Comparison of ENCODE assay signal across 9 cellular contexts in the genomic region with DNA sequence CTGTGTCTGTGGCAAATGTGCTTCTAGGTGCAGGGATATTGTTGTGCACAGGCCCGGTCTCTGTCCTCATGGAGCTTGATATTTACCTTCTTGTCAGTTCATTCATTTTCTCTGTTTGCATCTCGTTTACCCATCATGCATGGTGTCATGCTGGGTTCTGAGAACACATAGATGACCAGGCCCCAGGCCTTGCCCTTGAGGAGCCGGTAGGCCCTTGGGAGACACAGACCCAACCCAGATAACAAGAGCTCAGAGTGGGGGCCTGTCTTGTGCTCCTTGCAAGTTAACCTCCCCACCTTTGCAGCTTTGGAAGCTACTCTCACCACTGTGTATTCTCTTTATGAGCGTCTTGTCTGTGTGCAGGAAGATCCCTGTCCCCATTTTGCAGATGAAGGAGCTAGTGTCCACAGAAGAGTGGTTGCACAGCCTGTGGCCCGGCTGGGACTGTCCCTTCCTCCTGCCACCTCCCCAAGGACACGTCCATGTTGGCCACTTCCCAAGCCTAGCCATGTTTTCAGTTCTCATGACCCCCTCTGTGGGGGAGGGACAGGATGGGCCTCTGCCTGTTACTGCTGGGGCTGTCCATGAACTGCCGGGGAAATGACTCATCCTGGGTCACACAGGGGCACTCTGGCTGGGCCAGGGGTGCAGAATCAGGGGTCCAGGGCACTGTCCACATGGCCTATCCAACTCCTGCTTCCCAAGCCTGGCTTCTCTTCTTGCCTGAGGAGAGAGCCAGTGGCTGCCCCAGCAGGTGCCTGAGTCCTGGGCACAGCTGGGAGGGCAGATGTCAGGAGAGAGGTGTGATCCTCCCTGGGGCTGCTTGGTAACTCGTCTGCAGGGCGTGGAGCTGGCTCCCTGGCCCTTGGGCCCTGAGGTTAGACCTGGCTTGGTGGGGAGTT. TPM values are rescaled to one million over a fixed set of nuclear protein-coding genes. Genes with fewer than 3 reads are reported as not detected.
A peak's percentile ranks its signal among the peaks of the same experiment; 100 is the strongest.
DNase-seq lines count a peak whose midpoint lies in the region; ATAC-seq and TF ChIP-seq lines count a peak whose summit lies in the region.
"Had no signal": no experiment of that assay in that cellular context is flagged by ENCODE, and none has a peak within 500 bp of the region (broad histone marks: within the 10 kb centered on the region; RNA-seq: fewer than 3 reads in every experiment).

No MANE protein-coding gene starts in this region.

- no peaks in the 10 kb centered on the region for H4K20me1 ChIP-seq in HCT116 (ENCODE audit: insufficient read depth)

- peak overlapping the region; percentile 23 for H3K27ac Mint-ChIP-seq in activated CD4-positive, alpha-beta memory T cell treated with anti-CD3 and anti-CD28 coated beads for 36 hours

- H3K27ac ChIP-seq in HCT116 (ENCODE audit: low read depth, low read length) = peak overlapping the region; percentile 32; the same call in 1 of the 2 replicates
- H3K27ac ChIP-seq in heart left ventricle = peak overlapping the region in 11 of 12 donors; percentile 57 to 78 (median 68)

- H3K9me2 ChIP-seq in HCT116 (ENCODE audit: insufficient read depth) = no peaks in the 10 kb centered on the region

- intact Hi-C loops in HCT116 (cut with micrococcal nuclease) = no loop called here
- intact Hi-C loops in activated CD4-positive, alpha-beta memory T cell treated with anti-CD3 and anti-CD28 coated beads for 36 hours (cut with micrococcal nuclease) = no loop called here
- intact Hi-C loops in heart left ventricle (cut with DNase I) = no loop called here

- no peak for ATAC-seq in HCT116
- peak; percentile 21 to 59 (median 28) for ATAC-seq in heart left ventricle
- ATAC-seq in GM18873 (IDR thresholded peaks at IDR 0.05; ENCODE audit: low FRiP score, unreplicated experiment) = no peak

- H3K4me3 ChIP-seq in HCT116 (replicated peaks in 1 of 2; ENCODE audit: low read depth in 1 of 2, low read length in 2 of 2) = peak overlapping the region in 1 of 2 experiments; percentile 32; a peak in 2 of 4 replicates
- peak overlapping the region in 10 of 12 donors; percentile 21 to 97 (median 77) for H3K4me3 ChIP-seq in heart left ventricle
- peak overlapping the region; percentile 37 for H3K4me3 ChIP-seq in retinal pigment epithelial cell (ENCODE audit: low read length)

- CTCF ChIA-PET in HCT116 (lab: Charles Lee) = interaction anchor here (0.9 to 1.6 kb wide), 2 partner anchors 35 to 197 kb away, joined by 4 to 5 read pairs; no protein-coding TSS in a partner anchor
- CTCF ChIA-PET in activated CD4-positive, alpha-beta memory T cell treated with anti-CD3 and anti-CD28 coated beads for 36 hours (lab: Charles Lee) = interaction anchor here (1.5 kb wide), 1 partner anchor 10 kb away, joined by 5 read pairs; no protein-coding TSS in a partner anchor

- no peak overlapping the region for H2AFZ ChIP-seq in HCT116 (ENCODE audit: low read depth, low read length, poor library complexity, severe bottlenecking)

- peaks cover 0 to 12% of the 10 kb centered on the region in 2 experiments; a peak in 1 of 4 replicates for H3K36me3 ChIP-seq in HCT116 (ENCODE audit: control insufficient read depth in 1 of 2, insufficient read depth in 2 of 2, low read length in 2 of 2)
- H3K36me3 ChIP-seq in heart left ventricle = peaks cover 0 to 34% (median 4%) of the 10 kb centered on the region in 9 donors

- no TSS peak for BruUV-seq in HCT116 (replicated peaks; lab: Mats Ljungman, UMichigan)

- WGBS in heart left ventricle, 4 donors = 19 to 43% (median 32%) methylated on average over 8 to 9 of the region's 9 CpGs

- H3K4me1 Mint-ChIP-seq in activated CD4-positive, alpha-beta memory T cell treated with anti-CD3 and anti-CD28 coated beads for 36 hours (ENCODE audit: low read depth) = peaks cover 44% of the 10 kb centered on the region

- H3K79me2 ChIP-seq in HCT116 (ENCODE audit: insufficient read depth, low read length) = peaks cover 45% of the 10 kb centered on the region

- RAD21 ChIA-PET in HCT116 (lab: Charles Lee; ENCODE audit: low non-redundant PET in 1 of 2, low total read pairs in 2 of 2, uncharacterized antibody in 2 of 2, unreplicated experiment in 2 of 2) = no interaction called here

- DNase-seq in HCT116 (ENCODE audit: low read depth, low spot score) = no peak
- peak; percentile 18 for DNase-seq in activated CD4-positive, alpha-beta memory T cell treated with anti-CD3 and anti-CD28 coated beads for 36 hours
- DNase-seq in heart left ventricle = peak; percentile 78 to 88 (median 86)
- DNase-seq in retinal pigment epithelial cell (ENCODE audit: low read depth) = no peak
- DNase-seq in SHP77 treated with DMSO at 0.1 percent for 48 hours (lab: John Stamatoyannopoulos, UW) = no peak
- no peak for DNase-seq in GM03348 (ENCODE audit: low spot score)
- DNase-seq in stimulated activated CD4-positive, alpha-beta T cell treated with anti-CD3 and anti-CD28 coated beads, Interleukin-4, amount 100 ng/mL, for 24 hours = no peak
- DNase-seq: hippocampal formation had no signal

- no peaks in the 10 kb centered on the region for H3K27me3 Mint-ChIP-seq in activated CD4-positive, alpha-beta memory T cell treated with anti-CD3 and anti-CD28 coated beads for 36 hours

- H3K9ac ChIP-seq in HCT116 (ENCODE audit: low read length) = peak overlapping the region; percentile 40

- H3K9me3 Mint-ChIP-seq in activated CD4-positive, alpha-beta memory T cell treated with anti-CD3 and anti-CD28 coated beads for 36 hours = no peaks in the 10 kb centered on the region

- POLR2A ChIA-PET in HCT116 (lab: Charles Lee) = interaction anchor here (0.6 to 0.9 kb wide), 2 partner anchors 9 to 19 kb away, joined by 4 to 6 read pairs; no protein-coding TSS in a partner anchor
- POLR2A ChIA-PET in activated CD4-positive, alpha-beta memory T cell treated with anti-CD3 and anti-CD28 coated beads for 36 hours (lab: Charles Lee) = no interaction called here

- H3K4me3 Mint-ChIP-seq in activated CD4-positive, alpha-beta memory T cell treated with anti-CD3 and anti-CD28 coated beads for 36 hours = no peak overlapping the region

- TF ChIP-seq CTCF in HCT116 (IDR thresholded peaks at IDR 0.05 in 2 of 3, conservative IDR thresholded peaks at IDR 0.05 in 1 of 3; ENCODE audit: borderline replicate concordance in 1 of 3, insufficient read depth in 1 of 3, low read depth in 2 of 3, low read length in 2 of 3) = no peak
- TF ChIP-seq CTCF in heart left ventricle (IDR thresholded peaks at IDR 0.05) = no peak
- no peak for TF ChIP-seq CTCF in retinal pigment epithelial cell (conservative IDR thresholded peaks at IDR 0.05; ENCODE audit: low read depth, low read length)

- no peaks in the 10 kb centered on the region for H3K36me3 Mint-ChIP-seq in activated CD4-positive, alpha-beta memory T cell treated with anti-CD3 and anti-CD28 coated beads for 36 hours

- H3K4me1 ChIP-seq in HCT116 (ENCODE audit: control insufficient read depth in 1 of 2, insufficient read depth in 2 of 2, low read length in 2 of 2) (peaks cover 22 to 55% of the 10 kb centered on the region in 2 experiments), heart left ventricle (peaks cover 8 to 80% (median 64%) of the 10 kb centered on the region in 12 donors)

- H3K27me3 ChIP-seq in HCT116 (ENCODE audit: insufficient read depth, low read length) (no peaks in the 10 kb centered on the region), heart left ventricle (no peaks in the 10 kb centered on the region)

- TF ChIP-seq POLR2A in HCT116 (IDR thresholded peaks at IDR 0.05; ENCODE audit: borderline replicate concordance, extremely low read depth, insufficient read depth, insufficient read length) (no peak), heart left ventricle (IDR thresholded peaks at IDR 0.05) (no peak)

- no peak for TF ChIP-seq RAD21 in HCT116 (IDR thresholded peaks at IDR 0.05; ENCODE audit: low read depth)

- H3K9me3 ChIP-seq in HCT116 (ENCODE audit: control insufficient read depth in 1 of 2, insufficient read depth in 1 of 2, low read depth in 1 of 2, low read length in 2 of 2) (no peaks in the 10 kb centered on the region), heart left ventricle (no peaks in the 10 kb centered on the region)

- H3K4me2 ChIP-seq in HCT116 (ENCODE audit: low read length) = peak overlapping the region; percentile 70

TF ChIP-seq in HCT116, 20 proteins besides CTCF, POLR2A, EP300 and RAD21:
- TF ChIP-seq JUND (IDR thresholded peaks at IDR 0.05) = 0 out of 2 replicates have a peak, but pooled peaks have one; percentile 15
- TF ChIP-seq POLR2AphosphoS5 (IDR thresholded peaks at IDR 0.05; ENCODE audit: low read depth, low read length) = no peak
- no peak for TF ChIP-seq CBX3 (IDR thresholded peaks at IDR 0.05; ENCODE audit: low read depth)

RNA-seq across cellular contexts. Expression of gene SNX33, which starts 3.4 kb away (rescaled TPM):
- total RNA-seq in HCT116 (2021; ENCODE audit: unreplicated experiment) = 8.3 TPM
- polyA plus RNA-seq in HCT116 (2012) = 16.0 and 17.6 TPM in 2 replicates
- 1 to 10 TPM; 3.0 to 3.2 TPM for total RNA-seq in activated CD4-positive, alpha-beta memory T cell treated with anti-CD3 and anti-CD28 coated beads for 36 hours
- total RNA-seq in heart left ventricle = 10 to 100 TPM in 6 of 9 donors, 1 to 10 TPM in 3; 8.3 to 20.9 (median 11.6) TPM
- 1 to 10 TPM; 7.7 to 9.2 TPM for polyA plus RNA-seq in heart left ventricle

RNA-seq across cellular contexts. Expression of gene IMP3, which starts 11.1 kb away (rescaled TPM):
- total RNA-seq in HCT116 (2021; ENCODE audit: unreplicated experiment) (79.9 TPM), heart left ventricle (100 to 1,000 TPM in 2 of 9 donors, 10 to 100 TPM in 7; 37.1 to 151 (median 44.5) TPM)
- 68.6 and 78.4 TPM in 2 replicates for polyA plus RNA-seq in HCT116 (2012)
- 10 to 100 TPM; 71.7 to 72.4 TPM for total RNA-seq in activated CD4-positive, alpha-beta memory T cell treated with anti-CD3 and anti-CD28 coated beads for 36 hours
- 10 to 100 TPM; 38.4 to 88.1 TPM for polyA plus RNA-seq in heart left ventricle

RNA-seq across cellular contexts. Expression of gene SNUPN, which starts 25.6 kb away (rescaled TPM):
- total RNA-seq in HCT116 (2021; ENCODE audit: unreplicated experiment) (29.8 TPM), heart left ventricle (10 to 100 TPM; 13.2 to 21.6 (median 14.5) TPM)
- polyA plus RNA-seq in HCT116 (2012) = 20.1 and 28.7 TPM in 2 replicates
- total RNA-seq in activated CD4-positive, alpha-beta memory T cell treated with anti-CD3 and anti-CD28 coated beads for 36 hours = 10 to 100 TPM; 33.4 to 34.2 TPM
- polyA plus RNA-seq in heart left ventricle = 10 to 100 TPM; 14.1 to 15.5 TPM

Comparison
In these comparisons a context has a peak if more than half of its experiments do, and no peak if none do; other contexts are left out.
1. ATAC-seq: peak in heart left ventricle (4 of 4); none in HCT116 (single experiment) and GM18873 (single experiment).
2. DNase-seq: peak in activated CD4-positive, alpha-beta memory T cell treated with anti-CD3 and anti-CD28 coated beads for 36 hours (single experiment) and heart left ventricle (5 of 5); none in HCT116 (single experiment), retinal pigment epithelial cell (single experiment), SHP77 treated with DMSO at 0.1 percent for 48 hours (single experiment), GM03348 (single experiment) and stimulated activated CD4-positive, alpha-beta T cell treated with anti-CD3 and anti-CD28 coated beads, Interleukin-4, amount 100 ng/mL, for 24 hours (single experiment).